Comparison of ENCODE assay signal across 19 cellular contexts in genomic region chr20:13382786-13383185, GRCh38.
DNase-seq lines count a peak whose midpoint lies in the region; ATAC-seq and TF ChIP-seq lines count a peak whose summit lies in the region.
"Had no signal": no experiment of that assay in that cellular context is flagged by ENCODE, and none has a peak within 500 bp of the region (broad histone marks: within the 10 kb centered on the region; RNA-seq: fewer than 3 reads in every experiment).

No MANE protein-coding gene starts in this region.

- H4K5ac ChIP-seq in H9 (ENCODE audit: insufficient read length, low read depth, low read length), result no peak overlapping the region

- no peak overlapping the region for H3K4me3 Mint-ChIP-seq in H9
- H3K4me3 Mint-ChIP-seq: CD4-positive, alpha-beta memory T cell had no signal

- H3K4me1 ChIP-seq in H9 (ENCODE audit: insufficient read depth, low read length), result no peaks in the 10 kb centered on the region
- H3K4me1 ChIP-seq in thyroid gland, result peaks cover 0 to 15% of the 10 kb centered on the region in 2 donors
- H3K4me1 ChIP-seq in esophagus squamous epithelium, result no peaks in the 10 kb centered on the region
- H3K4me1 ChIP-seq in left lung, result no peaks in the 10 kb centered on the region
- H3K4me1 ChIP-seq: A549 had no signal

- H3K27ac Mint-ChIP-seq in H9, result 0 out of 7 replicates have a peak overlapping the region, but pooled peaks of 2 of the 3 experiments have one; percentile 17 to 23
- H3K27ac Mint-ChIP-seq: CD4-positive, alpha-beta memory T cell had no signal

- no peak overlapping the region for H3K23ac ChIP-seq in H9 (ENCODE audit: insufficient read length, low read depth, low read length)

- H3K27me3 Mint-ChIP-seq in H9 (ENCODE audit: low read depth), result peaks cover 2% of the 10 kb centered on the region; the same call in 1 of the 2 replicates
- H3K27me3 Mint-ChIP-seq: CD4-positive, alpha-beta memory T cell had no signal

- TF ChIP-seq CTCF in H9 (conservative IDR thresholded peaks at IDR 0.05) (no peak), thyroid gland (IDR thresholded peaks at IDR 0.05) (no peak), esophagus squamous epithelium (IDR thresholded peaks at IDR 0.05) (no peak), left lung (IDR thresholded peaks at IDR 0.05) (no peak)

- H2BK12ac ChIP-seq in H9 (ENCODE audit: insufficient read length, low read depth, low read length), result no peak overlapping the region

- H3K36me3 ChIP-seq in thyroid gland (no peaks in the 10 kb centered on the region), esophagus squamous epithelium (peaks cover 0 to 27% (median 0%) of the 10 kb centered on the region in 3 donors), left lung (peaks cover 0 to 18% of the 10 kb centered on the region in 2 donors)

- H3T11ph ChIP-seq in H9 (ENCODE audit: low read length), result no peak overlapping the region

- H3K18ac ChIP-seq in H9 (ENCODE audit: insufficient read length, low read depth, low read length), result no peak overlapping the region

- no peak overlapping the region for H2BK5ac ChIP-seq in H9 (ENCODE audit: insufficient read length, low read length)

- no peak overlapping the region for H2BK20ac ChIP-seq in H9 (ENCODE audit: low read depth, low read length, poor library complexity, severe bottlenecking)

- H3K4ac ChIP-seq in H9 (ENCODE audit: low read depth, low read length), result no peak overlapping the region

- peaks cover 30 to 31% of the 10 kb centered on the region in 2 experiments for H3K9me3 Mint-ChIP-seq in H9

- H3K79me1 ChIP-seq in H9 (ENCODE audit: insufficient read depth, low read depth, low read length, poor library complexity, severe bottlenecking), result no peaks in the 10 kb centered on the region

- H3K4me3 ChIP-seq in thyroid gland (replicated peaks in 1 of 3) (no peak overlapping the region), esophagus squamous epithelium (no peak overlapping the region), left lung (no peak overlapping the region)
- H3K4me3 ChIP-seq: A549 had no signal

- H3K56ac ChIP-seq in H9 (ENCODE audit: insufficient read length, low read depth, low read length), result no peak overlapping the region

- H3K27me3 ChIP-seq in H9 (ENCODE audit: insufficient read depth, low read length) (no peaks in the 10 kb centered on the region), thyroid gland (no peaks in the 10 kb centered on the region), esophagus squamous epithelium (no peaks in the 10 kb centered on the region), left lung (no peaks in the 10 kb centered on the region)

- no peaks in the 10 kb centered on the region for H3K79me2 ChIP-seq in H9 (ENCODE audit: insufficient read depth, low read length)

- H3K14ac ChIP-seq in H9 (ENCODE audit: insufficient read depth, low read length), result no peak overlapping the region

- no peak overlapping the region for H2AK5ac ChIP-seq in H9 (ENCODE audit: insufficient read length, low read length)

- no peak for ATAC-seq in left lung
- ATAC-seq: A549, HCT116 had no signal

- intact Hi-C loops in thyroid gland (cut with DNase I) (no loop called here), esophagus squamous epithelium (cut with DNase I) (no loop called here), left lung (cut with DNase I) (no loop called here)

- no peak overlapping the region for H4K8ac ChIP-seq in H9 (replicated peaks; ENCODE audit: insufficient read length, low read depth, low read length)

- no peak overlapping the region for H2BK15ac ChIP-seq in H9 (ENCODE audit: low read depth, low read length)

- H3K9ac ChIP-seq in H9 (ENCODE audit: extremely low read depth, insufficient read length, low read length), result no peak overlapping the region

- H2AFZ ChIP-seq in H9 (ENCODE audit: low read length), result no peak overlapping the region

- H3K9me3 ChIP-seq in H9 (ENCODE audit: control insufficient read depth, low read depth, low read length) (no peaks in the 10 kb centered on the region), thyroid gland (no peaks in the 10 kb centered on the region), esophagus squamous epithelium (peaks cover 0 to 21% (median 9%) of the 10 kb centered on the region in 3 donors), left lung (peaks cover 0 to 34% of the 10 kb centered on the region in 2 donors)

- WGBS in H9 (ENCODE audit: extremely low coverage, insufficient read length, low lambda C conversion rate), result no CpG with 5 or more reads among the region's 3 CpGs
- 27 to 37% methylated on average over 3 of the region's 3 CpGs for WGBS in thyroid gland, 2 donors
- 67 to 93% methylated on average over 3 of the region's 3 CpGs for WGBS in esophagus squamous epithelium, 2 donors

- H3K27ac ChIP-seq in H9 (ENCODE audit: insufficient read length, low read depth, low read length) (no peak overlapping the region), thyroid gland (peak overlapping the region; percentile 62 to 64 (median 63)), esophagus squamous epithelium (no peak overlapping the region), left lung (no peak overlapping the region)
- H3K27ac ChIP-seq: A549 had no signal

- H3K36me3 Mint-ChIP-seq in H9 (ENCODE audit: insufficient read depth in 1 of 3, low read depth in 3 of 3), result peaks cover 35 to 51% (median 39%) of the 10 kb centered on the region in 3 experiments

- H3K23me2 ChIP-seq in H9 (ENCODE audit: insufficient read length, low read depth, low read length, poor library complexity, severe bottlenecking), result no peaks in the 10 kb centered on the region

- no peak overlapping the region for H4K91ac ChIP-seq in H9 (ENCODE audit: insufficient read length, low read depth, low read length)

- peaks cover 2 to 11% of the 10 kb centered on the region in 2 experiments; a peak in 2 of 4 replicates for H3K4me1 Mint-ChIP-seq in H9
- H3K4me1 Mint-ChIP-seq: CD4-positive, alpha-beta memory T cell had no signal

- DNase-seq in H9 (no peak), glomerular visceral epithelial cell (ENCODE audit: extremely low spot score) (peak; percentile 60), left kidney (ENCODE audit: low read depth, low spot score) (peak; percentile 27), thyroid gland (peak; percentile 65 to 74), esophagus squamous epithelium (lab: John Stamatoyannopoulos, UW) (no peak), NCI-H2196 treated with DMSO at 0.1 percent for 48 hours (lab: John Stamatoyannopoulos, UW; ENCODE audit: unreplicated experiment) (no peak), left lung (no peak)
- DNase-seq: 8988T; C1 segment of cervical spinal cord; Calu3; CD4-positive, alpha-beta memory T cell; COR-L47; DMS53; DMS79 treated with DMSO at 0.1 percent for 48 hours; GF-D8; GOT3; H7 had no signal

- TF ChIP-seq POLR2A in thyroid gland (IDR thresholded peaks at IDR 0.05), result no peak
- no peak for TF ChIP-seq POLR2A in esophagus squamous epithelium (IDR thresholded peaks at IDR 0.05)

- H4K20me1 ChIP-seq in H9 (ENCODE audit: control insufficient read depth, insufficient read depth, insufficient read length), result no peaks in the 10 kb centered on the region

- H3K4me2 ChIP-seq in H9 (ENCODE audit: insufficient read depth, insufficient read length, low read length), result no peak overlapping the region
- H3K4me2 ChIP-seq: A549 had no signal

- no peak overlapping the region for H2BK120ac ChIP-seq in H9 (ENCODE audit: low read depth, low read length, poor library complexity, severe bottlenecking)

Comparison
In these comparisons a context has a peak if more than half of its experiments do, and no peak if none do; other contexts are left out.
1. DNase-seq: peak in glomerular visceral epithelial cell (single experiment), left kidney (single experiment) and thyroid gland (2 of 2); none in H9 (single experiment), esophagus squamous epithelium (single experiment), NCI-H2196 treated with DMSO at 0.1 percent for 48 hours (single experiment) and left lung (0 of 2).
2. H3K27ac ChIP-seq: peak in thyroid gland (3 of 3); none in H9 (single experiment), esophagus squamous epithelium (0 of 4) and left lung (0 of 2).